In genomic region chr2:219197388-219197787, GRCh38 we compare ENCODE assay signal across 28 cellular contexts. TPM values are rescaled to one million over a fixed set of nuclear protein-coding genes. Genes with fewer than 3 reads are reported as not detected.
DNase-seq lines count a peak whose midpoint lies in the region; ATAC-seq, FAIRE-seq and TF ChIP-seq lines count a peak whose summit lies in the region.
"Had no signal": no experiment of that assay in that cellular context is flagged by ENCODE, and none has a peak within 500 bp of the region (broad histone marks: within the 10 kb centered on the region; RNA-seq: fewer than 3 reads in every experiment).

No MANE protein-coding gene starts in this region.

- H3K36me3 ChIP-seq in HepG2 (replicated peaks in 1 of 2; ENCODE audit: control insufficient read depth in 1 of 2, insufficient read depth in 2 of 2, low read length in 2 of 2), result no peaks in the 10 kb centered on the region
- no peaks in the 10 kb centered on the region for H3K36me3 ChIP-seq in right lobe of liver
- H3K36me3 ChIP-seq in PC-3 (ENCODE audit: low read depth, low read length), result no peaks in the 10 kb centered on the region
- no peaks in the 10 kb centered on the region for H3K36me3 ChIP-seq in neural progenitor cell
- H3K36me3 ChIP-seq: BE2C, BLaER1 had no signal

- H3K4me1 Mint-ChIP-seq in neural progenitor cell, result peaks cover 14% of the 10 kb centered on the region
- H3K4me1 Mint-ChIP-seq in effector memory CD8-positive, alpha-beta T cell (ENCODE audit: low read depth in 2 of 2), result peaks cover 11 to 15% of the 10 kb centered on the region in 2 donors
- peaks cover 5% of the 10 kb centered on the region for H3K4me1 Mint-ChIP-seq in activated CD4-positive, alpha-beta memory T cell treated with anti-CD3 and anti-CD28 coated beads, Interleukin-2, amount 10 ng/mL, durations not matched to agents 7 days and 5 days
- H3K4me1 Mint-ChIP-seq: CD14-positive monocyte had no signal

- H3F3A ChIP-seq in PC-3 (ENCODE audit: low read length, unreplicated experiment), result no peaks in the 10 kb centered on the region
- H3F3A ChIP-seq in neural progenitor cell (ENCODE audit: low read depth), result no peaks in the 10 kb centered on the region

- peaks cover 8% of the 10 kb centered on the region for H3K9me3 Mint-ChIP-seq in neural progenitor cell
- H3K9me3 Mint-ChIP-seq in effector memory CD8-positive, alpha-beta T cell, result no peaks in the 10 kb centered on the region
- no peaks in the 10 kb centered on the region for H3K9me3 Mint-ChIP-seq in activated CD4-positive, alpha-beta memory T cell treated with anti-CD3 and anti-CD28 coated beads, Interleukin-2, amount 10 ng/mL, durations not matched to agents 7 days and 5 days
- H3K9me3 Mint-ChIP-seq: CD4-positive, alpha-beta memory T cell had no signal

- no peak overlapping the region for H3K4me3 ChIP-seq in HepG2 (replicated peaks in 1 of 3; ENCODE audit: insufficient read depth in 1 of 3, low read depth in 2 of 3, low read length in 3 of 3)
- no peak overlapping the region for H3K4me3 ChIP-seq in right lobe of liver
- no peak overlapping the region for H3K4me3 ChIP-seq in PC-3 (ENCODE audit: low read length)
- H3K4me3 ChIP-seq in neural progenitor cell, result no peak overlapping the region
- H3K4me3 ChIP-seq: BLaER1, GM12878 had no signal

- TF ChIP-seq CTCF in HepG2 (CRISPR knock-in tag; IDR thresholded peaks at IDR 0.05), result no peak
- TF ChIP-seq CTCF in right lobe of liver (IDR thresholded peaks at IDR 0.05), result no peak
- no peak for TF ChIP-seq CTCF in PC-3 (conservative IDR thresholded peaks at IDR 0.05; ENCODE audit: low read depth, low read length)
- no peak for TF ChIP-seq CTCF in neural progenitor cell (IDR thresholded peaks at IDR 0.05)

- CTCF ChIA-PET in HepG2 (lab: Yijun Ruan, JAX; ENCODE audit: low intra/inter-chr PET ratio, low total read pairs) (no interaction called here), PC-3 (lab: Charles Lee) (no interaction called here)
- CTCF ChIA-PET in activated CD4-positive, alpha-beta memory T cell treated with anti-CD3 and anti-CD28 coated beads, Interleukin-2, amount 10 ng/mL, durations not matched to agents 7 days and 5 days (lab: Charles Lee), result interaction anchor here (0.7 to 1.8 kb wide), 4 partner anchors 21 to 98 kb away, joined by 3 to 5 read pairs (median 4); partner anchors contain the start of gene CNPPD1

- no peak for FAIRE-seq in HepG2 (lab: Jason Lieb, UNC)
- FAIRE-seq: A204.1, GM12878, GM12892, GM18507 had no signal

- H3K79me2 ChIP-seq in HepG2 (ENCODE audit: insufficient read depth, low read length), result no peaks in the 10 kb centered on the region
- no peaks in the 10 kb centered on the region for H3K79me2 ChIP-seq in PC-3 (ENCODE audit: low read length)
- H3K79me2 ChIP-seq in neural progenitor cell (ENCODE audit: low read depth), result no peaks in the 10 kb centered on the region

- H3K27ac ChIP-seq in HepG2 (ENCODE audit: extremely low read length, insufficient read depth, low read length) (no peak overlapping the region), right lobe of liver (no peak overlapping the region), PC-3 (ENCODE audit: low read length) (no peak overlapping the region), neural progenitor cell (no peak overlapping the region)
- H3K27ac ChIP-seq: BLaER1 had no signal

- intact Hi-C loops in HepG2 (cut with micrococcal nuclease; ENCODE audit: unreplicated experiment), result no loop called here
- intact Hi-C loops in right lobe of liver (cut with DNase I), result no loop called here
- intact Hi-C loops in PC-3 (cut with micrococcal nuclease), result no loop called here

- WGBS in HepG2 (ENCODE audit: low lambda C conversion rate), result 90% methylated on average over 1 of the region's 1 CpG
- WGBS in right lobe of liver (ENCODE audit: insufficient coverage, low coverage, low lambda C conversion rate, missing lambda C conversion rate), result 89% methylated on average over 1 of the region's 1 CpG

- no peak overlapping the region for H3K9ac ChIP-seq in HepG2 (ENCODE audit: insufficient read depth, low read depth, low read length)
- H3K9ac ChIP-seq in PC-3 (ENCODE audit: low read length), result no peak overlapping the region
- H3K9ac ChIP-seq in neural progenitor cell, result no peak overlapping the region
- H3K9ac ChIP-seq: BLaER1 had no signal

- no peak overlapping the region for H3K4me3 Mint-ChIP-seq in neural progenitor cell
- H3K4me3 Mint-ChIP-seq in effector memory CD8-positive, alpha-beta T cell, result no peak overlapping the region
- no peak overlapping the region for H3K4me3 Mint-ChIP-seq in activated CD4-positive, alpha-beta memory T cell treated with anti-CD3 and anti-CD28 coated beads, Interleukin-2, amount 10 ng/mL, durations not matched to agents 7 days and 5 days
- H3K4me3 Mint-ChIP-seq: CD14-positive monocyte; CD4-positive, alpha-beta memory T cell; CD4-positive, CD25-positive, alpha-beta regulatory T cell; CD8-positive, alpha-beta memory T cell had no signal

- no TSS peak for BruUV-seq in HepG2 (replicated peaks; lab: Mats Ljungman, UMichigan)
- BruUV-seq in PC-3 (replicated peaks; lab: Mats Ljungman, UMichigan), result no TSS peak

- ATAC-seq in HepG2 (no peak), right lobe of liver (no peak), PC-3 (no peak)
- ATAC-seq in effector memory CD8-positive, alpha-beta T cell (replicated peaks), result no peak
- ATAC-seq: GM12878 had no signal

- H3K27ac Mint-ChIP-seq in neural progenitor cell, result peak overlapping the region; percentile 11
- no peak overlapping the region for H3K27ac Mint-ChIP-seq in effector memory CD8-positive, alpha-beta T cell
- no peak overlapping the region for H3K27ac Mint-ChIP-seq in activated CD4-positive, alpha-beta memory T cell treated with anti-CD3 and anti-CD28 coated beads, Interleukin-2, amount 10 ng/mL, durations not matched to agents 7 days and 5 days
- H3K27ac Mint-ChIP-seq: CD14-positive monocyte; CD4-positive, CD25-positive, alpha-beta regulatory T cell; CD8-positive, alpha-beta memory T cell had no signal

- no peaks in the 10 kb centered on the region for H3K9me2 ChIP-seq in PC-3 (replicated peaks; ENCODE audit: low read length)

- no peak for TF ChIP-seq RAD21 in HepG2 (CRISPR knock-in tag; IDR thresholded peaks at IDR 0.05)

- TF ChIP-seq POLR2A in HepG2 (IDR thresholded peaks at IDR 0.05; ENCODE audit: insufficient read depth in 1 of 2, low read depth in 2 of 2, low read length in 2 of 2), result no peak
- TF ChIP-seq POLR2A in right lobe of liver (IDR thresholded peaks at IDR 0.05), result no peak

- peak in 1 of 2 experiments; percentile 14; a peak in 1 of 4 replicates for TF ChIP-seq EP300 in HepG2 (IDR thresholded peaks at IDR 0.05; ENCODE audit: low read depth in 2 of 2, low read length in 2 of 2)
- no peak for TF ChIP-seq EP300 in HepG2 (CRISPR knock-in tag; IDR thresholded peaks at IDR 0.05; ENCODE audit: borderline replicate concordance)

- H3K36me3 Mint-ChIP-seq in neural progenitor cell, result no peaks in the 10 kb centered on the region
- H3K36me3 Mint-ChIP-seq in effector memory CD8-positive, alpha-beta T cell (ENCODE audit: insufficient read depth), result peaks cover 6% of the 10 kb centered on the region
- no peaks in the 10 kb centered on the region for H3K36me3 Mint-ChIP-seq in activated CD4-positive, alpha-beta memory T cell treated with anti-CD3 and anti-CD28 coated beads, Interleukin-2, amount 10 ng/mL, durations not matched to agents 7 days and 5 days (ENCODE audit: low read depth)
- H3K36me3 Mint-ChIP-seq: CD14-positive monocyte; CD8-positive, alpha-beta memory T cell had no signal

- H4K20me1 ChIP-seq in HepG2 (ENCODE audit: insufficient read depth, low read length), result no peaks in the 10 kb centered on the region
- no peaks in the 10 kb centered on the region for H4K20me1 ChIP-seq in PC-3 (ENCODE audit: low read length)
- no peaks in the 10 kb centered on the region for H4K20me1 ChIP-seq in neural progenitor cell (ENCODE audit: low read depth)
- H4K20me1 ChIP-seq: BLaER1 had no signal

- H3K27me3 ChIP-seq in HepG2 (ENCODE audit: control insufficient read depth in 1 of 2, insufficient read depth in 2 of 2, low read length in 2 of 2), result no peaks in the 10 kb centered on the region
- no peaks in the 10 kb centered on the region for H3K27me3 ChIP-seq in right lobe of liver
- no peaks in the 10 kb centered on the region for H3K27me3 ChIP-seq in PC-3 (ENCODE audit: low read length)
- H3K27me3 ChIP-seq in neural progenitor cell, result no peaks in the 10 kb centered on the region
- H3K27me3 ChIP-seq: BLaER1 had no signal

- H3K4me2 ChIP-seq in HepG2 (ENCODE audit: low read depth, low read length) (no peak overlapping the region), PC-3 (ENCODE audit: low read length) (no peak overlapping the region), neural progenitor cell (no peak overlapping the region)
- H3K4me2 ChIP-seq: BLaER1 had no signal

- H2AFZ ChIP-seq in HepG2 (ENCODE audit: low read length) (no peak overlapping the region), PC-3 (ENCODE audit: low read length) (no peak overlapping the region), neural progenitor cell (replicated peaks) (no peak overlapping the region)

- POLR2A ChIA-PET in HepG2 (lab: Yijun Ruan, JAX), result interaction anchor here (2.4 to 10.9 kb wide), 2 partner anchors 10 to 21 kb away, joined by 13 to 102 read pairs; partner anchors contain the start of genes CNPPD1 and ZFAND2B
- POLR2A ChIA-PET in PC-3 (lab: Charles Lee; ENCODE audit: unreplicated experiment), result no interaction called here
- POLR2A ChIA-PET in activated CD4-positive, alpha-beta memory T cell treated with anti-CD3 and anti-CD28 coated beads, Interleukin-2, amount 10 ng/mL, durations not matched to agents 7 days and 5 days (lab: Charles Lee), result interaction anchor here (1.0 to 4.9 kb wide), 3 partner anchors 9 to 21 kb away, joined by 3 to 21 read pairs (median 6); partner anchors contain the start of genes CNPPD1 and ZFAND2B

- no peaks in the 10 kb centered on the region for H3K9me3 ChIP-seq in HepG2 (ENCODE audit: low read length)
- no peaks in the 10 kb centered on the region for H3K9me3 ChIP-seq in right lobe of liver
- no peaks in the 10 kb centered on the region for H3K9me3 ChIP-seq in PC-3 (ENCODE audit: low read length)
- no peaks in the 10 kb centered on the region for H3K9me3 ChIP-seq in neural progenitor cell (ENCODE audit: low read depth)
- H3K9me3 ChIP-seq: BE2C, BLaER1 had no signal

- DNase-seq in HepG2 (ENCODE audit: low spot score) (no peak), right lobe of liver (no peak), PC-3 (peak; percentile 0), neural progenitor cell (ENCODE audit: low spot score) (no peak)
- DNase-seq in effector memory CD8-positive, alpha-beta T cell, result no peak
- DNase-seq in activated CD4-positive, alpha-beta memory T cell treated with anti-CD3 and anti-CD28 coated beads, Interleukin-2, amount 10 ng/mL, durations not matched to agents 7 days and 5 days, result no peak
- DNase-seq: 8988T; ACHN; BE2C; C1 segment of cervical spinal cord; CD4-positive, alpha-beta memory T cell; CD4-positive, CD25-positive, alpha-beta regulatory T cell; CD8-positive, alpha-beta memory T cell; COR-L47; DMS 273 treated with DMSO at 0.1 percent for 48 hours; DMS153; DMS53; DMS79; DND-41; EL; GDM1 had no signal

- in situ Hi-C loops in HepG2 (cut with HindIII; ENCODE audit: extremely low pct_ligation_motif_present, low pct_unique_long_range_greater_than_20kb), result no loop called here

- H3K4me1 ChIP-seq in HepG2 (ENCODE audit: insufficient read depth, low read length) (peaks cover 46% of the 10 kb centered on the region), right lobe of liver (no peaks in the 10 kb centered on the region), PC-3 (ENCODE audit: insufficient read depth, low read length) (no peaks in the 10 kb centered on the region), neural progenitor cell (no peaks in the 10 kb centered on the region)
- H3K4me1 ChIP-seq: BE2C, BLaER1 had no signal

- no peaks in the 10 kb centered on the region for H3K27me3 Mint-ChIP-seq in neural progenitor cell (ENCODE audit: insufficient read depth, low read depth)
- H3K27me3 Mint-ChIP-seq in effector memory CD8-positive, alpha-beta T cell, result peaks cover 11 to 13% of the 10 kb centered on the region in 2 donors
- peaks cover 17% of the 10 kb centered on the region for H3K27me3 Mint-ChIP-seq in activated CD4-positive, alpha-beta memory T cell treated with anti-CD3 and anti-CD28 coated beads, Interleukin-2, amount 10 ng/mL, durations not matched to agents 7 days and 5 days
- H3K27me3 Mint-ChIP-seq: CD8-positive, alpha-beta memory T cell had no signal

RNA-seq across cellular contexts. Expression of gene ZFAND2B, which starts 9.2 kb away (rescaled TPM):
- 39.4 and 53.3 TPM in 2 replicates for total RNA-seq in HepG2 (2016; rRNA removed; fragmentation: Illumina TruSeq; extraction: Trizol)
- 97.6 and 112 TPM in 2 replicates for total RNA-seq in HepG2 (2016; cell fraction: cytosol; rRNA removed; fragmentation: Illumina TruSeq; extraction: Trizol; ENCODE audit: low read depth)
- total RNA-seq in HepG2 (2016; cell fraction: insoluble cytoplasmic fraction; rRNA removed; fragmentation: Illumina TruSeq; extraction: Trizol), result 37.3 and 56.7 TPM in 2 replicates
- 81.3 and 81.5 TPM in 2 replicates for total RNA-seq in HepG2 (2016; cell fraction: membrane; rRNA removed; fragmentation: Illumina TruSeq; extraction: Trizol)
- total RNA-seq in HepG2 (2016; cell fraction: nucleus; rRNA removed; fragmentation: Illumina TruSeq; extraction: Trizol), result 38.7 and 41.0 TPM in 2 replicates
- polyA plus RNA-seq in HepG2 (2011; rRNA removed), result 115 and 139 TPM in 2 replicates
- polyA plus RNA-seq in HepG2 (2011; cell fraction: cytosol; rRNA removed), result 86.0 and 119 TPM in 2 replicates
- polyA plus RNA-seq in HepG2 (2011; cell fraction: nucleus; rRNA removed), result 440 and 456 TPM in 2 replicates
- 61.3 and 62.2 TPM in 2 replicates for polyA plus RNA-seq in HepG2 (2012)
- 85.1 and 89.2 TPM in 2 replicates for polyA plus RNA-seq in HepG2 (2016; cell fraction: cytosol; fragmentation: Illumina TruSeq; extraction: Trizol; ENCODE audit: low read depth)
- polyA plus RNA-seq in HepG2 (2016; cell fraction: insoluble cytoplasmic fraction; fragmentation: Illumina TruSeq; extraction: Trizol; ENCODE audit: low read depth), result 42.7 and 45.5 TPM in 2 replicates
- polyA plus RNA-seq in HepG2 (2016; cell fraction: membrane; fragmentation: Illumina TruSeq; extraction: Trizol; ENCODE audit: low read depth), result 68.1 and 69.5 TPM in 2 replicates
- 75.7 and 78.1 TPM in 2 replicates for polyA plus RNA-seq in HepG2 (2016; cell fraction: nucleus; fragmentation: Illumina TruSeq; extraction: Trizol; ENCODE audit: insufficient read depth, low read depth)
- 29.2 and 84.0 TPM in 2 replicates for polyA minus RNA-seq in HepG2 (2011; rRNA and poly(A)+ RNA removed; ENCODE audit: low replicate concordance)
- 21.6 and 22.7 TPM in 2 replicates for polyA minus RNA-seq in HepG2 (2011; cell fraction: cytosol; rRNA and poly(A)+ RNA removed)
- polyA minus RNA-seq in HepG2 (2011; cell fraction: nucleus; rRNA and poly(A)+ RNA removed), result 88.6 and 99.7 TPM in 2 replicates
- 10 to 100 TPM; 20.7 to 32.3 (median 28.8) TPM for total RNA-seq in right lobe of liver
- total RNA-seq in PC-3 (2014; rRNA removed), result 47.5 and 49.5 TPM in 2 replicates
- 13.6 and 23.8 TPM in 2 replicates for total RNA-seq in neural progenitor cell (ENCODE audit: low replicate concordance)
- total RNA-seq in activated CD4-positive, alpha-beta memory T cell treated with anti-CD3 and anti-CD28 coated beads, Interleukin-2, amount 10 ng/mL, durations not matched to agents 7 days and 5 days, result 10 to 100 TPM; 51.4 to 56.7 TPM

RNA-seq across cellular contexts. Expression of gene RETREG2, which starts 19.3 kb away (rescaled TPM):
- 59.7 and 86.0 TPM in 2 replicates for total RNA-seq in HepG2 (2016; rRNA removed; fragmentation: Illumina TruSeq; extraction: Trizol)
- total RNA-seq in HepG2 (2016; cell fraction: cytosol; rRNA removed; fragmentation: Illumina TruSeq; extraction: Trizol; ENCODE audit: low read depth), result 29.5 and 34.8 TPM in 2 replicates
- total RNA-seq in HepG2 (2016; cell fraction: insoluble cytoplasmic fraction; rRNA removed; fragmentation: Illumina TruSeq; extraction: Trizol), result 56.6 and 88.6 TPM in 2 replicates
- total RNA-seq in HepG2 (2016; cell fraction: membrane; rRNA removed; fragmentation: Illumina TruSeq; extraction: Trizol), result 119 and 127 TPM in 2 replicates
- 52.2 and 63.7 TPM in 2 replicates for total RNA-seq in HepG2 (2016; cell fraction: nucleus; rRNA removed; fragmentation: Illumina TruSeq; extraction: Trizol)
- polyA plus RNA-seq in HepG2 (2011; rRNA removed), result 134 and 137 TPM in 2 replicates
- 145 and 149 TPM in 2 replicates for polyA plus RNA-seq in HepG2 (2011; cell fraction: cytosol; rRNA removed)
- 127 and 155 TPM in 2 replicates for polyA plus RNA-seq in HepG2 (2011; cell fraction: nucleus; rRNA removed)
- polyA plus RNA-seq in HepG2 (2012), result 82.7 and 89.2 TPM in 2 replicates
- 47.5 and 51.2 TPM in 2 replicates for polyA plus RNA-seq in HepG2 (2016; cell fraction: cytosol; fragmentation: Illumina TruSeq; extraction: Trizol; ENCODE audit: low read depth)
- 51.2 and 58.4 TPM in 2 replicates for polyA plus RNA-seq in HepG2 (2016; cell fraction: insoluble cytoplasmic fraction; fragmentation: Illumina TruSeq; extraction: Trizol; ENCODE audit: low read depth)
- 95.6 and 101 TPM in 2 replicates for polyA plus RNA-seq in HepG2 (2016; cell fraction: membrane; fragmentation: Illumina TruSeq; extraction: Trizol; ENCODE audit: low read depth)
- polyA plus RNA-seq in HepG2 (2016; cell fraction: nucleus; fragmentation: Illumina TruSeq; extraction: Trizol; ENCODE audit: insufficient read depth, low read depth), result 84.0 and 89.2 TPM in 2 replicates
- 148 and 315 TPM in 2 replicates for polyA minus RNA-seq in HepG2 (2011; rRNA and poly(A)+ RNA removed; ENCODE audit: low replicate concordance)
- polyA minus RNA-seq in HepG2 (2011; cell fraction: cytosol; rRNA and poly(A)+ RNA removed), result 63.9 and 70.8 TPM in 2 replicates
- polyA minus RNA-seq in HepG2 (2011; cell fraction: nucleus; rRNA and poly(A)+ RNA removed), result 91.3 and 97.2 TPM in 2 replicates
- total RNA-seq in right lobe of liver, result 10 to 100 TPM; 33.6 to 77.9 (median 51.0) TPM
- total RNA-seq in PC-3 (2014; rRNA removed), result 61.0 and 87.2 TPM in 2 replicates
- 32.9 and 53.5 TPM in 2 replicates for total RNA-seq in neural progenitor cell (ENCODE audit: low replicate concordance)
- total RNA-seq in activated CD4-positive, alpha-beta memory T cell treated with anti-CD3 and anti-CD28 coated beads, Interleukin-2, amount 10 ng/mL, durations not matched to agents 7 days and 5 days, result 100 to 1,000 TPM; 107 to 113 TPM

RNA-seq across cellular contexts. Expression of gene CNPPD1, which starts 20.7 kb away (rescaled TPM):
- total RNA-seq in HepG2 (2016; rRNA removed; fragmentation: Illumina TruSeq; extraction: Trizol), result 24.8 and 35.5 TPM in 2 replicates
- 5.6 and 5.7 TPM in 2 replicates for total RNA-seq in HepG2 (2016; cell fraction: cytosol; rRNA removed; fragmentation: Illumina TruSeq; extraction: Trizol; ENCODE audit: low read depth)
- total RNA-seq in HepG2 (2016; cell fraction: insoluble cytoplasmic fraction; rRNA removed; fragmentation: Illumina TruSeq; extraction: Trizol), result 24.2 and 37.7 TPM in 2 replicates
- total RNA-seq in HepG2 (2016; cell fraction: membrane; rRNA removed; fragmentation: Illumina TruSeq; extraction: Trizol), result 10.3 and 10.6 TPM in 2 replicates
- total RNA-seq in HepG2 (2016; cell fraction: nucleus; rRNA removed; fragmentation: Illumina TruSeq; extraction: Trizol), result 27.6 TPM in 2 replicates
- polyA plus RNA-seq in HepG2 (2011; rRNA removed), result 49.4 and 60.7 TPM in 2 replicates
- polyA plus RNA-seq in HepG2 (2011; cell fraction: cytosol; rRNA removed), result 45.0 and 48.2 TPM in 2 replicates
- 83.0 and 83.9 TPM in 2 replicates for polyA plus RNA-seq in HepG2 (2011; cell fraction: nucleus; rRNA removed)
- polyA plus RNA-seq in HepG2 (2012), result 34.1 and 38.6 TPM in 2 replicates
- 5.2 and 5.3 TPM in 2 replicates for polyA plus RNA-seq in HepG2 (2016; cell fraction: cytosol; fragmentation: Illumina TruSeq; extraction: Trizol; ENCODE audit: low read depth)
- 27.2 and 31.3 TPM in 2 replicates for polyA plus RNA-seq in HepG2 (2016; cell fraction: insoluble cytoplasmic fraction; fragmentation: Illumina TruSeq; extraction: Trizol; ENCODE audit: low read depth)
- 8.6 and 9.8 TPM in 2 replicates for polyA plus RNA-seq in HepG2 (2016; cell fraction: membrane; fragmentation: Illumina TruSeq; extraction: Trizol; ENCODE audit: low read depth)
- 62.0 and 62.4 TPM in 2 replicates for polyA plus RNA-seq in HepG2 (2016; cell fraction: nucleus; fragmentation: Illumina TruSeq; extraction: Trizol; ENCODE audit: insufficient read depth, low read depth)
- 12.3 and 51.1 TPM in 2 replicates for polyA minus RNA-seq in HepG2 (2011; rRNA and poly(A)+ RNA removed; ENCODE audit: low replicate concordance)
- polyA minus RNA-seq in HepG2 (2011; cell fraction: cytosol; rRNA and poly(A)+ RNA removed), result 13.9 and 15.4 TPM in 2 replicates
- polyA minus RNA-seq in HepG2 (2011; cell fraction: nucleus; rRNA and poly(A)+ RNA removed), result 14.2 and 14.8 TPM in 2 replicates
- total RNA-seq in right lobe of liver, result 10 to 100 TPM; 22.3 to 37.1 (median 30.2) TPM
- 38.2 and 44.0 TPM in 2 replicates for total RNA-seq in PC-3 (2014; rRNA removed)
- total RNA-seq in neural progenitor cell (ENCODE audit: low replicate concordance), result 15.8 and 21.8 TPM in 2 replicates
- total RNA-seq in activated CD4-positive, alpha-beta memory T cell treated with anti-CD3 and anti-CD28 coated beads, Interleukin-2, amount 10 ng/mL, durations not matched to agents 7 days and 5 days, result 10 to 100 TPM; 68.7 to 72.9 TPM

RNA-seq across cellular contexts. Expression of gene ABCB6, which starts 21.4 kb away (rescaled TPM):
- total RNA-seq in HepG2 (2016; rRNA removed; fragmentation: Illumina TruSeq; extraction: Trizol), result 51.3 and 137 TPM in 2 replicates
- total RNA-seq in HepG2 (2016; cell fraction: cytosol; rRNA removed; fragmentation: Illumina TruSeq; extraction: Trizol; ENCODE audit: low read depth), result 28.1 and 35.8 TPM in 2 replicates
- total RNA-seq in HepG2 (2016; cell fraction: insoluble cytoplasmic fraction; rRNA removed; fragmentation: Illumina TruSeq; extraction: Trizol), result 43.5 and 141 TPM in 2 replicates
- total RNA-seq in HepG2 (2016; cell fraction: membrane; rRNA removed; fragmentation: Illumina TruSeq; extraction: Trizol), result 47.7 and 48.7 TPM in 2 replicates
- total RNA-seq in HepG2 (2016; cell fraction: nucleus; rRNA removed; fragmentation: Illumina TruSeq; extraction: Trizol), result 116 and 133 TPM in 2 replicates
- 91.1 and 106 TPM in 2 replicates for polyA plus RNA-seq in HepG2 (2011; rRNA removed)
- polyA plus RNA-seq in HepG2 (2011; cell fraction: cytosol; rRNA removed), result 41.3 and 55.0 TPM in 2 replicates
- 379 and 422 TPM in 2 replicates for polyA plus RNA-seq in HepG2 (2011; cell fraction: nucleus; rRNA removed)
- 116 and 121 TPM in 2 replicates for polyA plus RNA-seq in HepG2 (2012)
- 19.8 and 20.8 TPM in 2 replicates for polyA plus RNA-seq in HepG2 (2016; cell fraction: cytosol; fragmentation: Illumina TruSeq; extraction: Trizol; ENCODE audit: low read depth)
- 40.4 and 42.9 TPM in 2 replicates for polyA plus RNA-seq in HepG2 (2016; cell fraction: insoluble cytoplasmic fraction; fragmentation: Illumina TruSeq; extraction: Trizol; ENCODE audit: low read depth)
- 30.7 and 31.5 TPM in 2 replicates for polyA plus RNA-seq in HepG2 (2016; cell fraction: membrane; fragmentation: Illumina TruSeq; extraction: Trizol; ENCODE audit: low read depth)
- 219 and 220 TPM in 2 replicates for polyA plus RNA-seq in HepG2 (2016; cell fraction: nucleus; fragmentation: Illumina TruSeq; extraction: Trizol; ENCODE audit: insufficient read depth, low read depth)
- 38.6 and 282 TPM in 2 replicates for polyA minus RNA-seq in HepG2 (2011; rRNA and poly(A)+ RNA removed; ENCODE audit: low replicate concordance)
- 35.0 and 43.2 TPM in 2 replicates for polyA minus RNA-seq in HepG2 (2011; cell fraction: cytosol; rRNA and poly(A)+ RNA removed)
- polyA minus RNA-seq in HepG2 (2011; cell fraction: nucleus; rRNA and poly(A)+ RNA removed), result 86.5 and 121 TPM in 2 replicates
- total RNA-seq in right lobe of liver, result 10 to 100 TPM; 20.3 to 72.5 (median 37.3) TPM
- total RNA-seq in PC-3 (2014; rRNA removed), result 21.1 and 23.9 TPM in 2 replicates
- total RNA-seq in neural progenitor cell (ENCODE audit: low replicate concordance), result 14.0 and 14.3 TPM in 2 replicates
- total RNA-seq in activated CD4-positive, alpha-beta memory T cell treated with anti-CD3 and anti-CD28 coated beads, Interleukin-2, amount 10 ng/mL, durations not matched to agents 7 days and 5 days, result 10 to 100 TPM; 15.2 to 17.9 TPM

RNA-seq across cellular contexts. Expression of gene SLC23A3, which starts 27.6 kb away (rescaled TPM):
- total RNA-seq in HepG2 (2016; rRNA removed; fragmentation: Illumina TruSeq; extraction: Trizol) (0.38 TPM in 1 of 2 replicates, not detected in the other), right lobe of liver (1 to 10 TPM in 5 of 6 experiments, under 1 TPM in 1; 0.62 to 4.9 (median 2.1) TPM), PC-3 (2014; rRNA removed) (1.4 and 1.7 TPM in 2 replicates), neural progenitor cell (ENCODE audit: low replicate concordance) (0.06 and 1.4 TPM in 2 replicates)
- 0.40 and 0.71 TPM in 2 replicates for total RNA-seq in HepG2 (2016; cell fraction: cytosol; rRNA removed; fragmentation: Illumina TruSeq; extraction: Trizol; ENCODE audit: low read depth)
- 0.37 TPM in 1 of 2 replicates, not detected in the other for total RNA-seq in HepG2 (2016; cell fraction: insoluble cytoplasmic fraction; rRNA removed; fragmentation: Illumina TruSeq; extraction: Trizol)
- 0.21 and 0.37 TPM in 2 replicates for total RNA-seq in HepG2 (2016; cell fraction: membrane; rRNA removed; fragmentation: Illumina TruSeq; extraction: Trizol)
- total RNA-seq in HepG2 (2016; cell fraction: nucleus; rRNA removed; fragmentation: Illumina TruSeq; extraction: Trizol), result 0.34 and 0.56 TPM in 2 replicates
- 0.78 and 2.1 TPM in 2 replicates for polyA plus RNA-seq in HepG2 (2011; rRNA removed)
- polyA plus RNA-seq in HepG2 (2011; cell fraction: cytosol; rRNA removed), result 0.10 and 0.12 TPM in 2 replicates
- 7.7 and 12.3 TPM in 2 replicates for polyA plus RNA-seq in HepG2 (2011; cell fraction: nucleus; rRNA removed)
- polyA plus RNA-seq in HepG2 (2012), result 0.89 and 1.8 TPM in 2 replicates
- not detected in 2 replicates for polyA plus RNA-seq in HepG2 (2016; cell fraction: cytosol; fragmentation: Illumina TruSeq; extraction: Trizol; ENCODE audit: low read depth)
- not detected in 2 replicates for polyA plus RNA-seq in HepG2 (2016; cell fraction: insoluble cytoplasmic fraction; fragmentation: Illumina TruSeq; extraction: Trizol; ENCODE audit: low read depth)
- polyA plus RNA-seq in HepG2 (2016; cell fraction: membrane; fragmentation: Illumina TruSeq; extraction: Trizol; ENCODE audit: low read depth), result not detected in 2 replicates
- polyA plus RNA-seq in HepG2 (2016; cell fraction: nucleus; fragmentation: Illumina TruSeq; extraction: Trizol; ENCODE audit: insufficient read depth, low read depth), result 2.0 and 2.1 TPM in 2 replicates
- 2.2 and 2.4 TPM in 2 replicates for polyA minus RNA-seq in HepG2 (2011; rRNA and poly(A)+ RNA removed; ENCODE audit: low replicate concordance)
- polyA minus RNA-seq in HepG2 (2011; cell fraction: cytosol; rRNA and poly(A)+ RNA removed), result 0.30 TPM in 1 of 2 replicates, not detected in the other
- 3.2 and 5.2 TPM in 2 replicates for polyA minus RNA-seq in HepG2 (2011; cell fraction: nucleus; rRNA and poly(A)+ RNA removed)
- total RNA-seq in activated CD4-positive, alpha-beta memory T cell treated with anti-CD3 and anti-CD28 coated beads, Interleukin-2, amount 10 ng/mL, durations not matched to agents 7 days and 5 days, result 1 to 10 TPM; 2.3 TPM
- total RNA-seq: G401 had no signal
- polyA plus RNA-seq: CD14-positive monocyte; CD4-positive, alpha-beta memory T cell; CD4-positive, CD25-positive, alpha-beta regulatory T cell; CD8-positive, alpha-beta memory T cell had no signal
